In the genomic region with DNA sequence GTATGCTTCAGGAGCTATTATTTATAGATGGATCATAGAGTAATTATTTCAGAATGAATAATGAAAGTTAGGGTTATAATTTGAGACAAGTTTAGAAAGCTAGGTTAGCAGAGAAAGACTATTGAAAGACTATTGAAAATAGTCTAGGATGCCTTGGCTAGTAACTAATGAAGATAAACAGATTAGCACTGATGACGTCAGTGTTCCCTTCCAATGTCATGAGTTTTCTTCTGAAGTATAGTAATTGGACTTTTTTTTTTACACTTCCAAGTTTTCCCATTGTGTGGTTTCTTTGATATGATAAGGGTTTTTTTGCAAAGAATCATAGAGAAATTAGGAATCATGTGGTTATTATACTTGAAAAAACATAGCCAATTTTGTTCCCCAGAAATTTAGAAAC, we compare ENCODE assay signal across 35 cellular contexts.
DNase-seq lines count a peak whose midpoint lies in the region; ATAC-seq, FAIRE-seq and TF ChIP-seq lines count a peak whose summit lies in the region.
"Had no signal": no experiment of that assay in that cellular context is flagged by ENCODE, and none has a peak within 500 bp of the region (broad histone marks: within the 10 kb centered on the region; RNA-seq: fewer than 3 reads in every experiment).

No MANE protein-coding gene starts in this region.

- in situ Hi-C loops in HepG2 (cut with HindIII; ENCODE audit: extremely low pct_ligation_motif_present, low pct_unique_long_range_greater_than_20kb), result no loop called here

- H3K27ac Mint-ChIP-seq in activated CD4-positive, alpha-beta T cell treated with anti-CD3 and anti-CD28 coated beads, Interleukin-2, amount 10 ng/mL, durations not matched to agents 7 days and 5 days, result no peak overlapping the region
- H3K27ac Mint-ChIP-seq: B cell; CD14-positive monocyte; CD4-positive, alpha-beta memory T cell; CD4-positive, alpha-beta T cell; CD4-positive, CD25-positive, alpha-beta regulatory T cell; CD8-positive, alpha-beta memory T cell; CD8-positive, alpha-beta T cell had no signal

- no peak for TF ChIP-seq RAD21 in HepG2 (CRISPR knock-in tag; IDR thresholded peaks at IDR 0.05)

- H3K36me3 Mint-ChIP-seq in activated CD4-positive, alpha-beta T cell treated with anti-CD3 and anti-CD28 coated beads, Interleukin-2, amount 10 ng/mL, durations not matched to agents 7 days and 5 days (ENCODE audit: low read depth), result no peaks in the 10 kb centered on the region
- H3K36me3 Mint-ChIP-seq: CD14-positive monocyte; CD4-positive, alpha-beta memory T cell; CD4-positive, CD25-positive, alpha-beta regulatory T cell; CD8-positive, alpha-beta memory T cell; CD8-positive, alpha-beta T cell had no signal

- ATAC-seq in HepG2 (no peak), right lobe of liver (no peak)
- ATAC-seq: A549; CD8-positive, alpha-beta T cell had no signal

- TF ChIP-seq EP300 in HepG2 (IDR thresholded peaks at IDR 0.05; ENCODE audit: low read depth in 2 of 2, low read length in 2 of 2) (no peak), HepG2 (CRISPR knock-in tag; IDR thresholded peaks at IDR 0.05; ENCODE audit: borderline replicate concordance) (no peak)

- H3K27me3 Mint-ChIP-seq in activated CD4-positive, alpha-beta T cell treated with anti-CD3 and anti-CD28 coated beads, Interleukin-2, amount 10 ng/mL, durations not matched to agents 7 days and 5 days, result no peaks in the 10 kb centered on the region
- H3K27me3 Mint-ChIP-seq: B cell; CD4-positive, alpha-beta memory T cell; CD4-positive, alpha-beta T cell; CD4-positive, CD25-positive, alpha-beta regulatory T cell; CD8-positive, alpha-beta memory T cell had no signal

- no peak for TF ChIP-seq POLR2A in HepG2 (IDR thresholded peaks at IDR 0.05; ENCODE audit: insufficient read depth in 1 of 2, low read depth in 2 of 2, low read length in 2 of 2)
- no peak for TF ChIP-seq POLR2A in right lobe of liver (IDR thresholded peaks at IDR 0.05)

- H3K4me1 ChIP-seq in HepG2 (ENCODE audit: insufficient read depth, low read length) (no peaks in the 10 kb centered on the region), right lobe of liver (no peaks in the 10 kb centered on the region), HEK293 (ENCODE audit: control insufficient read depth, insufficient read depth, low read length) (no peaks in the 10 kb centered on the region)
- H3K4me1 ChIP-seq: A549; BE2C; BLaER1; BLaER1 treated with 17β-estradiol and CSF1 and Interleukin-3, amounts not matched to agents 10 nM and 100 nM; Caco-2 had no signal

- WGBS in HepG2 (ENCODE audit: low lambda C conversion rate), result 2% methylated on average over 1 of the region's 1 CpG
- 36% methylated on average over 1 of the region's 1 CpG for WGBS in right lobe of liver (ENCODE audit: insufficient coverage, low coverage, low lambda C conversion rate, missing lambda C conversion rate)

- DNase-seq in HepG2 (ENCODE audit: low spot score), result no peak
- DNase-seq in right lobe of liver, result no peak
- DNase-seq in retinal pigment epithelial cell (ENCODE audit: low read depth), result peak; percentile 61
- DNase-seq in activated CD4-positive, alpha-beta T cell treated with anti-CD3 and anti-CD28 coated beads, Interleukin-2, amount 10 ng/mL, durations not matched to agents 7 days and 5 days, result no peak
- no peak for DNase-seq in islet precursor cell
- DNase-seq: 8988T; ACHN; AML-193; BE2C; C1 segment of cervical spinal cord; Caco-2; Calu3; CD4-positive, alpha-beta memory T cell; CD4-positive, alpha-beta T cell; CD4-positive, CD25-positive, alpha-beta regulatory T cell; CD8-positive, alpha-beta memory T cell; CD8-positive, alpha-beta T cell; COR-L47; DMS 273 treated with DMSO at 0.1 percent for 48 hours; DMS153; DMS53; DMS79; DMS79 treated with DMSO at 0.1 percent for 48 hours; DND-41; EL had no signal

- H3K4me2 ChIP-seq in HepG2 (ENCODE audit: low read depth, low read length), result no peak overlapping the region
- H3K4me2 ChIP-seq: A549; BLaER1; BLaER1 treated with 17β-estradiol and CSF1 and Interleukin-3, amounts not matched to agents 10 nM and 100 nM had no signal

- H3K27ac ChIP-seq in HepG2 (ENCODE audit: extremely low read length, insufficient read depth, low read length) (no peak overlapping the region), right lobe of liver (no peak overlapping the region), HEK293 (ENCODE audit: extremely low read depth, low read depth, low read length) (no peak overlapping the region)
- H3K27ac ChIP-seq: 22Rv1; A549; BLaER1; BLaER1 treated with 17β-estradiol and CSF1 and Interleukin-3, amounts not matched to agents 10 nM and 100 nM; C4-2B had no signal

- H3K9me3 Mint-ChIP-seq in activated CD4-positive, alpha-beta T cell treated with anti-CD3 and anti-CD28 coated beads, Interleukin-2, amount 10 ng/mL, durations not matched to agents 7 days and 5 days, result no peaks in the 10 kb centered on the region
- H3K9me3 Mint-ChIP-seq: CD4-positive, alpha-beta T cell; CD8-positive, alpha-beta T cell had no signal

- H3K4me3 ChIP-seq in HepG2 (replicated peaks in 1 of 3; ENCODE audit: insufficient read depth in 1 of 3, low read depth in 2 of 3, low read length in 3 of 3) (no peak overlapping the region), right lobe of liver (no peak overlapping the region), HEK293 (ENCODE audit: low read depth, low read length) (no peak overlapping the region), retinal pigment epithelial cell (ENCODE audit: low read length) (no peak overlapping the region)
- H3K4me3 ChIP-seq: A549; BLaER1; BLaER1 treated with 17β-estradiol and CSF1 and Interleukin-3, amounts not matched to agents 10 nM and 100 nM had no signal

- TF ChIP-seq CTCF in HepG2 (CRISPR knock-in tag; IDR thresholded peaks at IDR 0.05), result no peak
- TF ChIP-seq CTCF in right lobe of liver (IDR thresholded peaks at IDR 0.05), result no peak
- no peak for TF ChIP-seq CTCF in HEK293 (tag by site-specific recombination; IDR thresholded peaks at IDR 0.05)
- no peak for TF ChIP-seq CTCF in retinal pigment epithelial cell (conservative IDR thresholded peaks at IDR 0.05; ENCODE audit: low read depth, low read length)

- POLR2A ChIA-PET in HepG2 (lab: Yijun Ruan, JAX), result no interaction called here
- POLR2A ChIA-PET in HEK293 (lab: Yijun Ruan, JAX), result no interaction called here
- POLR2A ChIA-PET in activated CD4-positive, alpha-beta T cell treated with anti-CD3 and anti-CD28 coated beads, Interleukin-2, amount 10 ng/mL, durations not matched to agents 7 days and 5 days (lab: Charles Lee), result no interaction called here

- H3K4me1 Mint-ChIP-seq in activated CD4-positive, alpha-beta T cell treated with anti-CD3 and anti-CD28 coated beads, Interleukin-2, amount 10 ng/mL, durations not matched to agents 7 days and 5 days, result no peaks in the 10 kb centered on the region
- H3K4me1 Mint-ChIP-seq: B cell; CD14-positive monocyte; CD4-positive, alpha-beta memory T cell; CD4-positive, CD25-positive, alpha-beta regulatory T cell; CD8-positive, alpha-beta memory T cell had no signal

- H3K9ac ChIP-seq in HepG2 (ENCODE audit: insufficient read depth, low read depth, low read length), result no peak overlapping the region
- H3K9ac ChIP-seq: BLaER1; BLaER1 treated with 17β-estradiol and CSF1 and Interleukin-3, amounts not matched to agents 10 nM and 100 nM had no signal

- FAIRE-seq in HepG2 (lab: Jason Lieb, UNC), result no peak
- FAIRE-seq: A204.1, A549, D721Med had no signal

- H3K36me3 ChIP-seq in HepG2 (replicated peaks in 1 of 2; ENCODE audit: control insufficient read depth in 1 of 2, insufficient read depth in 2 of 2, low read length in 2 of 2) (no peaks in the 10 kb centered on the region), right lobe of liver (no peaks in the 10 kb centered on the region), HEK293 (ENCODE audit: control insufficient read depth in 2 of 2, insufficient read depth in 1 of 2, low read length in 2 of 2) (no peaks in the 10 kb centered on the region)
- H3K36me3 ChIP-seq: BE2C; BLaER1; BLaER1 treated with 17β-estradiol and CSF1 and Interleukin-3, amounts not matched to agents 10 nM and 100 nM had no signal

- H2AFZ ChIP-seq in HepG2 (ENCODE audit: low read length), result no peak overlapping the region

- H4K20me1 ChIP-seq in HepG2 (ENCODE audit: insufficient read depth, low read length), result no peaks in the 10 kb centered on the region
- H4K20me1 ChIP-seq: BLaER1; BLaER1 treated with 17β-estradiol and CSF1 and Interleukin-3, amounts not matched to agents 10 nM and 100 nM had no signal

- no peaks in the 10 kb centered on the region for H3K27me3 ChIP-seq in HepG2 (ENCODE audit: control insufficient read depth in 1 of 2, insufficient read depth in 2 of 2, low read length in 2 of 2)
- no peaks in the 10 kb centered on the region for H3K27me3 ChIP-seq in right lobe of liver
- H3K27me3 ChIP-seq: BE2C; BLaER1; BLaER1 treated with 17β-estradiol and CSF1 and Interleukin-3, amounts not matched to agents 10 nM and 100 nM had no signal

- H3K9me3 ChIP-seq in HepG2 (ENCODE audit: low read length) (0 out of 2 replicates have a peak, but pooled peaks cover 7% of the 10 kb centered on the region), right lobe of liver (no peaks in the 10 kb centered on the region), HEK293 (ENCODE audit: control insufficient read depth, insufficient read depth, low read depth, low read length) (no peaks in the 10 kb centered on the region)
- H3K9me3 ChIP-seq: A549; BE2C; BLaER1; BLaER1 treated with 17β-estradiol and CSF1 and Interleukin-3, amounts not matched to agents 10 nM and 100 nM; Caco-2 had no signal

- H3K79me2 ChIP-seq in HepG2 (ENCODE audit: insufficient read depth, low read length), result no peaks in the 10 kb centered on the region

- no TSS peak for BruUV-seq in HepG2 (replicated peaks; lab: Mats Ljungman, UMichigan)

- intact Hi-C loops in HepG2 (cut with micrococcal nuclease; ENCODE audit: unreplicated experiment) (no loop called here), right lobe of liver (cut with DNase I) (no loop called here)

- CTCF ChIA-PET in HepG2 (lab: Yijun Ruan, JAX; ENCODE audit: low intra/inter-chr PET ratio, low total read pairs) (no interaction called here), HEK293 (lab: Yijun Ruan, JAX) (no interaction called here)
- CTCF ChIA-PET in activated CD4-positive, alpha-beta T cell treated with anti-CD3 and anti-CD28 coated beads, Interleukin-2, amount 10 ng/mL, durations not matched to agents 7 days and 5 days (lab: Charles Lee), result no interaction called here

- no peak overlapping the region for H3K4me3 Mint-ChIP-seq in activated CD4-positive, alpha-beta T cell treated with anti-CD3 and anti-CD28 coated beads, Interleukin-2, amount 10 ng/mL, durations not matched to agents 7 days and 5 days
- H3K4me3 Mint-ChIP-seq: B cell; CD14-positive monocyte; CD4-positive, alpha-beta memory T cell; CD4-positive, alpha-beta T cell; CD4-positive, CD25-positive, alpha-beta regulatory T cell; CD8-positive, alpha-beta memory T cell; CD8-positive, alpha-beta T cell had no signal
